Comparison of ENCODE assay signal across 8 cellular contexts in genomic region chr19:16293133-16294085, GRCh38. TPM values are rescaled to one million over a fixed set of nuclear protein-coding genes. Genes with fewer than 3 reads are reported as not detected.
DNase-seq lines count a peak whose midpoint lies in the region; ATAC-seq and TF ChIP-seq lines count a peak whose summit lies in the region.

No MANE protein-coding gene starts in this region.

- H3K9ac ChIP-seq in subcutaneous abdominal adipose tissue (ENCODE audit: low read length in 5 of 5), result peak overlapping the region in 3 of 5 donors; percentile 46 to 56 (median 48)
- H3K9ac ChIP-seq in endodermal cell (ENCODE audit: extremely low read depth, low read length, poor library complexity, severe bottlenecking), result no peak overlapping the region

- H3K9me3 Mint-ChIP-seq in endodermal cell, result no peaks in the 10 kb centered on the region

- H3K4me3 ChIP-seq in hepatocyte (no peak overlapping the region), subcutaneous abdominal adipose tissue (ENCODE audit: low read depth in 1 of 5, low read length in 5 of 5) (peak overlapping the region in 4 of 5 donors; percentile 29 to 56 (median 35)), endodermal cell (ENCODE audit: low read length) (no peak overlapping the region)

- H2AFZ ChIP-seq in hepatocyte, result peak overlapping the region; percentile 10

- no peaks in the 10 kb centered on the region for H4K20me1 ChIP-seq in hepatocyte (ENCODE audit: insufficient read depth, poor library complexity, severe bottlenecking)

- H3K4me2 ChIP-seq in hepatocyte, result peak overlapping the region; percentile 53

- H3K36me3 ChIP-seq in hepatocyte (replicated peaks; ENCODE audit: insufficient read depth, low read depth), result no peaks in the 10 kb centered on the region
- H3K36me3 ChIP-seq in subcutaneous abdominal adipose tissue (ENCODE audit: control insufficient read depth in 5 of 5, insufficient read depth in 5 of 5, low read length in 5 of 5), result no peaks in the 10 kb centered on the region
- no peaks in the 10 kb centered on the region for H3K36me3 ChIP-seq in endodermal cell (ENCODE audit: control insufficient read depth, insufficient read depth, low read length)

- H3K36me3 Mint-ChIP-seq in endodermal cell (ENCODE audit: low read depth), result no peaks in the 10 kb centered on the region

- H3K79me2 ChIP-seq in hepatocyte, result no peaks in the 10 kb centered on the region

- 17 to 36% (median 26%) methylated on average over 27 of the region's 27 CpGs for WGBS in adipose tissue, 3 donors
- 24% methylated on average over 25 of the region's 27 CpGs for WGBS in hepatocyte (ENCODE audit: low lambda C conversion rate, missing lambda C conversion rate)
- 84 to 89% methylated on average over 20 to 27 of the region's 27 CpGs for WGBS in endodermal cell (ENCODE audit: insufficient coverage in 1 of 2, insufficient read length in 1 of 2), 2 experiments

- no peaks in the 10 kb centered on the region for H3K27me3 Mint-ChIP-seq in endodermal cell (ENCODE audit: insufficient read depth)

- H3K27me3 ChIP-seq in hepatocyte (no peaks in the 10 kb centered on the region), subcutaneous abdominal adipose tissue (ENCODE audit: control insufficient read depth in 5 of 5, insufficient read depth in 4 of 5, low read length in 5 of 5) (no peaks in the 10 kb centered on the region), endodermal cell (ENCODE audit: control insufficient read depth, insufficient read depth, low read length, poor library complexity, severe bottlenecking) (no peaks in the 10 kb centered on the region)

- no peak for ATAC-seq in GM18519 (IDR thresholded peaks at IDR 0.05; ENCODE audit: low FRiP score, unreplicated experiment)

- no peak overlapping the region for H3K4me3 Mint-ChIP-seq in endodermal cell

- H3K27ac ChIP-seq in adipose tissue (ENCODE audit: low read depth, low read length), result peak overlapping the region; percentile 46
- peak overlapping the region; percentile 90 for H3K27ac ChIP-seq in hepatocyte
- peak overlapping the region; percentile 84 for H3K27ac ChIP-seq in subcutaneous abdominal adipose tissue (ENCODE audit: low read depth, low read length)
- H3K27ac ChIP-seq in endodermal cell (ENCODE audit: low read depth, low read length), result no peak overlapping the region

- H3K27ac Mint-ChIP-seq in endodermal cell, result no peak overlapping the region

- H3K4me1 ChIP-seq in hepatocyte (ENCODE audit: insufficient read depth) (peaks cover 12% of the 10 kb centered on the region), subcutaneous abdominal adipose tissue (ENCODE audit: control insufficient read depth in 5 of 5, insufficient read depth in 5 of 5, low read length in 5 of 5) (peaks cover 4 to 25% (median 13%) of the 10 kb centered on the region in 5 donors), endodermal cell (ENCODE audit: control insufficient read depth, insufficient read depth, low read length) (no peaks in the 10 kb centered on the region)

- DNase-seq in HUDEP-2 (lab: John Stamatoyannopoulos, UW; ENCODE audit: unreplicated experiment in 76 of 76) (peak in 60 of 76 experiments; percentile 15 to 79 (median 38)), hepatocyte (ENCODE audit: low spot score) (peak; percentile 84), endodermal cell (no peak), NCI-H2227 (lab: John Stamatoyannopoulos, UW; ENCODE audit: unreplicated experiment) (no peak)
- DNase-seq in activated CD8-positive, alpha-beta memory T cell treated with anti-CD3 and anti-CD28 coated beads, Interleukin-2, amount 50 U/mL, for 48 hours, result no peak

- no peaks in the 10 kb centered on the region for H3K9me2 ChIP-seq in hepatocyte (replicated peaks; ENCODE audit: insufficient read depth)

- H3K4me1 Mint-ChIP-seq in endodermal cell, result peaks cover 10% of the 10 kb centered on the region

- TF ChIP-seq CTCF in hepatocyte (IDR thresholded peaks at IDR 0.05; ENCODE audit: poor library complexity) (no peak), endodermal cell (conservative IDR thresholded peaks at IDR 0.05) (no peak)

- H3K9me3 ChIP-seq in hepatocyte (ENCODE audit: low read depth) (no peaks in the 10 kb centered on the region), subcutaneous abdominal adipose tissue (ENCODE audit: control insufficient read depth in 5 of 5, low read length in 5 of 5) (peaks cover 0 to 3% (median 0%) of the 10 kb centered on the region in 5 donors), endodermal cell (ENCODE audit: control insufficient read depth, low read length) (no peaks in the 10 kb centered on the region)

RNA-seq across cellular contexts. Expression of gene KLF2, which starts 31.2 kb away (rescaled TPM):
- polyA plus RNA-seq in adipose tissue, result 100 to 1,000 TPM in 1 of 3 donors, 10 to 100 TPM in 2; 16.4 to 136 (median 54.7) TPM
- total RNA-seq in hepatocyte, result 3.0 and 4.5 TPM in 2 replicates
- polyA plus RNA-seq in hepatocyte, result 27.7 and 40.9 TPM in 2 replicates
- total RNA-seq in endodermal cell, result 1 to 10 TPM in 1 of 2 donors, under 1 TPM in 1; 0.22 to 1.4 TPM
- 0.25 TPM for polyA plus RNA-seq in endodermal cell (2013, experiment 1 of 2)
- polyA plus RNA-seq in endodermal cell (2013, experiment 2 of 2), result 0.17 TPM

Comparison
In these comparisons a context has a peak if more than half of its experiments do, and no peak if none do; other contexts are left out.
1. DNase-seq: peak in HUDEP-2 (60 of 76) and hepatocyte (single experiment); none in endodermal cell (single experiment), NCI-H2227 (single experiment) and activated CD8-positive, alpha-beta memory T cell treated with anti-CD3 and anti-CD28 coated beads, Interleukin-2, amount 50 U/mL, for 48 hours (single experiment).
2. H3K4me3 ChIP-seq: peak in subcutaneous abdominal adipose tissue (4 of 5); none in hepatocyte (single experiment) and endodermal cell (single experiment).